12 cellular contexts compared by ENCODE assay signal in genomic region chr6:125802943-125803377, GRCh38. TPM values are rescaled to one million over a fixed set of nuclear protein-coding genes. Genes with fewer than 3 reads are reported as not detected.
DNase-seq lines count a peak whose midpoint lies in the region; ATAC-seq and TF ChIP-seq lines count a peak whose summit lies in the region.
"Had no signal": no experiment of that assay in that cellular context is flagged by ENCODE, and none has a peak within 500 bp of the region (broad histone marks: within the 10 kb centered on the region; RNA-seq: fewer than 3 reads in every experiment).

No MANE protein-coding gene starts in this region.

- peak overlapping the region in 48 of 59 donors; percentile 1 to 84 (median 44) for H3K27ac ChIP-seq in dorsolateral prefrontal cortex
- H3K27ac ChIP-seq: SK-N-MC had no signal

- TF ChIP-seq CTCF in dorsolateral prefrontal cortex (IDR thresholded peaks at IDR 0.05 in 54 of 56, conservative IDR thresholded peaks at IDR 0.05 in 2 of 56; ENCODE audit: low read depth in 1 of 56, partially characterized antibody in 56 of 56) = no peak

- DNase-seq in NOMO-1 (lab: John Stamatoyannopoulos, UW; ENCODE audit: unreplicated experiment in 2 of 2) = peak; percentile 14 to 40
- no peak for DNase-seq in NOMO-1 treated with dmso at 0.1 percent for 144 hours (lab: John Stamatoyannopoulos, UW; ENCODE audit: unreplicated experiment)
- peak; percentile 73 for DNase-seq in MV-4-11 (lab: John Stamatoyannopoulos, UW)
- DNase-seq in dorsolateral prefrontal cortex = no peak
- DNase-seq in stimulated activated effector memory CD8-positive, alpha-beta T cell treated with anti-CD3 and anti-CD28 coated beads, Interleukin-12 subunit alpha, Interleukin-12 subunit beta, amount 100 ng/mL, for 72 hours (ENCODE audit: low spot score in 2 of 2) = no peak
- DNase-seq in left lobe of liver (ENCODE audit: low spot score) = no peak
- DNase-seq in NCI-H510A treated with DMSO at 0.1 percent for 48 hours (lab: John Stamatoyannopoulos, UW) = no peak
- DNase-seq in NCI-H1417 (lab: John Stamatoyannopoulos, UW) = no peak
- DNase-seq: 8988T, NCI-H1048, nucleus accumbens had no signal

- H3K9me3 Mint-ChIP-seq in stimulated activated effector memory CD8-positive, alpha-beta T cell treated with anti-CD3 and anti-CD28 coated beads, Interleukin-12 subunit alpha, Interleukin-12 subunit beta, amount 100 ng/mL, for 72 hours = no peaks in the 10 kb centered on the region

- H3K27ac Mint-ChIP-seq in stimulated activated effector memory CD8-positive, alpha-beta T cell treated with anti-CD3 and anti-CD28 coated beads, Interleukin-12 subunit alpha, Interleukin-12 subunit beta, amount 100 ng/mL, for 72 hours = peak overlapping the region; percentile 71

- H3K36me3 Mint-ChIP-seq in stimulated activated effector memory CD8-positive, alpha-beta T cell treated with anti-CD3 and anti-CD28 coated beads, Interleukin-12 subunit alpha, Interleukin-12 subunit beta, amount 100 ng/mL, for 72 hours = peaks cover 15% of the 10 kb centered on the region

- intact Hi-C loops in dorsolateral prefrontal cortex (cut with DNase I) = no loop called here

- H3K4me1 Mint-ChIP-seq in stimulated activated effector memory CD8-positive, alpha-beta T cell treated with anti-CD3 and anti-CD28 coated beads, Interleukin-12 subunit alpha, Interleukin-12 subunit beta, amount 100 ng/mL, for 72 hours = peaks cover 70% of the 10 kb centered on the region

- H3K4me3 ChIP-seq in dorsolateral prefrontal cortex = peak overlapping the region in 2 of 59 donors; percentile 6
- H3K4me3 ChIP-seq: SK-N-MC had no signal

- no peak for ATAC-seq in stimulated activated effector memory CD8-positive, alpha-beta T cell treated with anti-CD3 and anti-CD28 coated beads, Interleukin-12 subunit alpha, Interleukin-12 subunit beta, amount 100 ng/mL, for 72 hours
- no peak for ATAC-seq in left lobe of liver

- no peak overlapping the region for H3K4me3 Mint-ChIP-seq in stimulated activated effector memory CD8-positive, alpha-beta T cell treated with anti-CD3 and anti-CD28 coated beads, Interleukin-12 subunit alpha, Interleukin-12 subunit beta, amount 100 ng/mL, for 72 hours

- H3K27me3 ChIP-seq in dorsolateral prefrontal cortex = no peaks in the 10 kb centered on the region

RNA-seq across cellular contexts. Expression of gene NCOA7, which starts 12.2 kb away (rescaled TPM):
- total RNA-seq in dorsolateral prefrontal cortex (100 to 1,000 TPM in 118 of 120 experiments, 10 to 100 TPM in 2; 63.5 to 252 (median 193) TPM), left lobe of liver (12.4 TPM)

RNA-seq across cellular contexts. Expression of gene HEY2, which starts 53.5 kb away (rescaled TPM):
- 10 to 100 TPM in 16 of 120 experiments, 1 to 10 TPM in 104; 3.3 to 16.5 (median 7.2) TPM for total RNA-seq in dorsolateral prefrontal cortex
- total RNA-seq in left lobe of liver = 2.3 TPM

Comparison
In these comparisons a context has a peak if more than half of its experiments do, and no peak if none do; other contexts are left out.
1. DNase-seq: peak in NOMO-1 (2 of 2) and MV-4-11 (single experiment); none in NOMO-1 treated with dmso at 0.1 percent for 144 hours (single experiment), dorsolateral prefrontal cortex (0 of 10), stimulated activated effector memory CD8-positive, alpha-beta T cell treated with anti-CD3 and anti-CD28 coated beads, Interleukin-12 subunit alpha, Interleukin-12 subunit beta, amount 100 ng/mL, for 72 hours (0 of 2), left lobe of liver (single experiment), NCI-H510A treated with DMSO at 0.1 percent for 48 hours (single experiment) and NCI-H1417 (0 of 3).